1 cellular context compared by ENCODE assay signal in the genomic region with DNA sequence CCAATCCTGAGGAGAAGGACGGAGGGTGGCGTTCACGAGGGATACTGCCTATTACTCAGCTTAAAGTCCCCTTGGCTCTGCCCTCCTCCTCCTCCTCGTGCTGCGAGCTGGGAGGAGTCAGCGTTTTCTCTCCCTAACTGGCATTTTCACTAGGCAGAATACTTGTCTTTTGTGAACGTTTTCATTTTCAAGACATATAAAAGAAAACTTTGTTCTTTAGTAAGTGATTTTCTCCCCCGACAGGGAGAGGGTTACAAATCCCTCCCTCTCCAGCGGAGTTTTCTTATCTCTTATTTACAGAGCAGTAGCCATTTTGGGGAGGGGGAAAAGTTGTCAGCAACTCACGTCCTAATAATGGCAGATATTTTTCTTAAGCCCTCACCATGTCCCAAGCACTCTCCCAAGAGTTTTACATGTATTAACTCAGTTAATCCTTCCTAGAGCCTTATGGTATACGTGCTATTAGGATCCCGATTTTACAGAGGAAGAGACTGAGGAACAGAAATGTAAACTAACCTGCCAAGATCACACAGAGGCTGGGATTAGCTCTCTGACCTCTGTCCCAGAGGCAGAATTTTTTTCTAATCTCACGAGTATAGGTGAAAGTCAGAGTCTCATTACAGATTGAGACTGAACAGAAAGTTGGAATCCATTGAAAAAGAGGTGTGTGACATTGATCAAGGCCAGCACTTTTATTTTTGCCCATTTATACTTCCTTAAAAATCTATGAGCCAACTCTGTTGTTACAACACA.
TF ChIP-seq lines count a peak whose summit lies in the region.

No MANE protein-coding gene starts in this region.

TF ChIP-seq in K562, 482 proteins besides CTCF, POLR2A, EP300 and RAD21 (continued from another document and continues in another):
- TF ChIP-seq, protein P1, sequence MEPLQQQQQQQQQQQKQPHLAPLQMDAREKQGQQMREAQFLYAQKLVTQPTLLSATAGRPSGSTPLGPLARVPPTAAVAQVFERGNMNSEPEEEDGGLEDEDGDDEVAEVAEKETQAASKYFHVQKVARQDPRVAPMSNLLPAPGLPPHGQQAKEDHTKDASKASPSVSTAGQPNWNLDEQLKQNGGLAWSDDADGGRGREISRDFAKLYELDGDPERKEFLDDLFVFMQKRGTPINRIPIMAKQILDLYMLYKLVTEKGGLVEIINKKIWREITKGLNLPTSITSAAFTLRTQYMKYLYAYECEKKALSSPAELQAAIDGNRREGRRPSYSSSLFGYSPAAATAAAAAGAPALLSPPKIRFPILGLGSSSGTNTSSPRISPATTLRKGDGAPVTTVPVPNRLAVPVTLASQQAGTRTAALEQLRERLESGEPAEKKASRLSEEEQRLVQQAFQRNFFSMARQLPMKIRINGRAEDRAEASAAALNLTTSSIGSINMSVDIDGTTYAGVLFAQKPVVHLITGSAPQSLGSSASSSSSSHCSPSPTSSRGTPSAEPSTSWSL (CRISPR knock-in tag; IDR thresholded peaks at IDR 0.05; ENCODE audit: borderline replicate concordance) = no peak
- TF ChIP-seq, protein P2, sequence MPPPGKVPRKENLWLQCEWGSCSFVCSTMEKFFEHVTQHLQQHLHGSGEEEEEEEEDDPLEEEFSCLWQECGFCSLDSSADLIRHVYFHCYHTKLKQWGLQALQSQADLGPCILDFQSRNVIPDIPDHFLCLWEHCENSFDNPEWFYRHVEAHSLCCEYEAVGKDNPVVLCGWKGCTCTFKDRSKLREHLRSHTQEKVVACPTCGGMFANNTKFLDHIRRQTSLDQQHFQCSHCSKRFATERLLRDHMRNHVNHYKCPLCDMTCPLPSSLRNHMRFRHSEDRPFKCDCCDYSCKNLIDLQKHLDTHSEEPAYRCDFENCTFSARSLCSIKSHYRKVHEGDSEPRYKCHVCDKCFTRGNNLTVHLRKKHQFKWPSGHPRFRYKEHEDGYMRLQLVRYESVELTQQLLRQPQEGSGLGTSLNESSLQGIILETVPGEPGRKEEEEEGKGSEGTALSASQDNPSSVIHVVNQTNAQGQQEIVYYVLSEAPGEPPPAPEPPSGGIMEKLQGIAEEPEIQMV (tag; conservative IDR thresholded peaks at IDR 0.05; ENCODE audit: low read depth) = 0 out of 2 replicates have a peak, but pooled peaks have one; percentile 19
- TF ChIP-seq ZNF316 (IDR thresholded peaks at IDR 0.05) (peak; percentile 94), MBD2 (IDR thresholded peaks at IDR 0.05; ENCODE audit: borderline replicate concordance, low read depth) (0 out of 2 replicates have a peak, but pooled peaks have one; percentile 58), ZNF707 (CRISPR knock-in tag; conservative IDR thresholded peaks at IDR 0.05) (no peak), PHF20 (IDR thresholded peaks at IDR 0.05; ENCODE audit: partially characterized antibody) (no peak), SMARCA4 (IDR thresholded peaks at IDR 0.05) (peak; percentile 81), TBP (optimal IDR thresholded peaks at IDR 0.05; ENCODE audit: low read depth, low read length) (peak; percentile 56), POLR3G (IDR thresholded peaks at IDR 0.05; ENCODE audit: extremely low read depth, insufficient read length, insufficient replicate concordance) (no peak), SOX6 (IDR thresholded peaks at IDR 0.05) (0 out of 2 replicates have a peak, but pooled peaks have one; percentile 5), TEAD4 (IDR thresholded peaks at IDR 0.05; ENCODE audit: low read length) (peak; percentile 55), TEAD4 (CRISPR knock-in tag; IDR thresholded peaks at IDR 0.05; ENCODE audit: borderline replicate concordance) (no peak), BDP1 (IDR thresholded peaks at IDR 0.05; ENCODE audit: insufficient read depth, insufficient read length) (no peak), PHF21A (IDR thresholded peaks at IDR 0.05; ENCODE audit: borderline replicate concordance, low read depth) (0 out of 2 replicates have a peak, but pooled peaks have one; percentile 11), HDAC8 (tag; IDR thresholded peaks at IDR 0.05) (peak; percentile 71; the same call in 1 of the 2 replicates), TAF9B (IDR thresholded peaks at IDR 0.05; ENCODE audit: partially characterized antibody) (peak; percentile 48), CEBPB (tag; IDR thresholded peaks at IDR 0.05) (no peak), LARP7 (IDR thresholded peaks at IDR 0.05) (no peak), DPF2 (IDR thresholded peaks at IDR 0.05) (peak; percentile 85), NBN (IDR thresholded peaks at IDR 0.05; ENCODE audit: low read depth) (0 out of 2 replicates have a peak, but pooled peaks have one; percentile 44), CBFA2T2 (conservative IDR thresholded peaks at IDR 0.05) (peak; percentile 6; the same call in 1 of the 2 replicates), BRD4 (IDR thresholded peaks at IDR 0.05) (peak; percentile 83), STAG1 (CRISPR knock-in tag; IDR thresholded peaks at IDR 0.05; ENCODE audit: borderline replicate concordance) (no peak), ZNF146 (CRISPR knock-in tag; IDR thresholded peaks at IDR 0.05; ENCODE audit: unreplicated experiment) (no peak), CXXC5 (CRISPR knock-in tag; IDR thresholded peaks at IDR 0.05) (peak; percentile 79), NCOA2 (IDR thresholded peaks at IDR 0.05; ENCODE audit: partially characterized antibody in 2 of 2) (no peak), EHMT2 (IDR thresholded peaks at IDR 0.05) (no peak), MEF2A (IDR thresholded peaks at IDR 0.05; ENCODE audit: control insufficient read depth, low read depth, low read length) (no peak), CEBPG (CRISPR knock-in tag; IDR thresholded peaks at IDR 0.05) (no peak), CEBPG (tag; conservative IDR thresholded peaks at IDR 0.05 in 1 of 2, IDR thresholded peaks at IDR 0.05 in 1 of 2) (peak in 1 of 2 experiments; percentile 26; a peak in 1 of 4 replicates), POLR2G (IDR thresholded peaks at IDR 0.05; ENCODE audit: low read depth, low read length) (peak; percentile 21; the same call in 1 of the 2 replicates), SRSF3 (IDR thresholded peaks at IDR 0.05; ENCODE audit: insufficient read depth, low read length) (no peak), POU5F1 (IDR thresholded peaks at IDR 0.05; ENCODE audit: borderline replicate concordance, low read depth, low read length, partially characterized antibody) (no peak), SRSF9 (IDR thresholded peaks at IDR 0.05; ENCODE audit: borderline replicate concordance, low read depth, low read length) (no peak), ZNF76 (CRISPR knock-in tag; IDR thresholded peaks at IDR 0.05; ENCODE audit: borderline replicate concordance) (0 out of 2 replicates have a peak, but pooled peaks have one; percentile 31), PYGO2 (tag; IDR thresholded peaks at IDR 0.05) (0 out of 2 replicates have a peak, but pooled peaks have one; percentile 18), BCL6 (CRISPR knock-in tag; IDR thresholded peaks at IDR 0.05) (0 out of 2 replicates have a peak, but pooled peaks have one; percentile 6), ZKSCAN8 (CRISPR knock-in tag; IDR thresholded peaks at IDR 0.05) (peak; percentile 57; the same call in 1 of the 2 replicates), ZFP36 (IDR thresholded peaks at IDR 0.05; ENCODE audit: low read depth, low read length, partially characterized antibody) (no peak), HDAC3 (IDR thresholded peaks at IDR 0.05; ENCODE audit: borderline replicate concordance, partially characterized antibody) (peak; percentile 47), MTA1 (IDR thresholded peaks at IDR 0.05; ENCODE audit: borderline replicate concordance) (0 out of 2 replicates have a peak, but pooled peaks have one; percentile 48), ZNF311 (CRISPR knock-in tag; IDR thresholded peaks at IDR 0.05) (0 out of 2 replicates have a peak, but pooled peaks have one; percentile 43), ERF (CRISPR knock-in tag; IDR thresholded peaks at IDR 0.05) (no peak), SMC3 (conservative IDR thresholded peaks at IDR 0.05; ENCODE audit: insufficient read depth, low read depth, low read length) (no peak), ZNF347 (CRISPR knock-in tag; IDR thresholded peaks at IDR 0.05; ENCODE audit: low read depth) (no peak), SP2 (IDR thresholded peaks at IDR 0.05; ENCODE audit: extremely low read depth, low read depth, low read length, poor library complexity, severe bottlenecking) (no peak)
- TF ChIP-seq, protein P3, sequence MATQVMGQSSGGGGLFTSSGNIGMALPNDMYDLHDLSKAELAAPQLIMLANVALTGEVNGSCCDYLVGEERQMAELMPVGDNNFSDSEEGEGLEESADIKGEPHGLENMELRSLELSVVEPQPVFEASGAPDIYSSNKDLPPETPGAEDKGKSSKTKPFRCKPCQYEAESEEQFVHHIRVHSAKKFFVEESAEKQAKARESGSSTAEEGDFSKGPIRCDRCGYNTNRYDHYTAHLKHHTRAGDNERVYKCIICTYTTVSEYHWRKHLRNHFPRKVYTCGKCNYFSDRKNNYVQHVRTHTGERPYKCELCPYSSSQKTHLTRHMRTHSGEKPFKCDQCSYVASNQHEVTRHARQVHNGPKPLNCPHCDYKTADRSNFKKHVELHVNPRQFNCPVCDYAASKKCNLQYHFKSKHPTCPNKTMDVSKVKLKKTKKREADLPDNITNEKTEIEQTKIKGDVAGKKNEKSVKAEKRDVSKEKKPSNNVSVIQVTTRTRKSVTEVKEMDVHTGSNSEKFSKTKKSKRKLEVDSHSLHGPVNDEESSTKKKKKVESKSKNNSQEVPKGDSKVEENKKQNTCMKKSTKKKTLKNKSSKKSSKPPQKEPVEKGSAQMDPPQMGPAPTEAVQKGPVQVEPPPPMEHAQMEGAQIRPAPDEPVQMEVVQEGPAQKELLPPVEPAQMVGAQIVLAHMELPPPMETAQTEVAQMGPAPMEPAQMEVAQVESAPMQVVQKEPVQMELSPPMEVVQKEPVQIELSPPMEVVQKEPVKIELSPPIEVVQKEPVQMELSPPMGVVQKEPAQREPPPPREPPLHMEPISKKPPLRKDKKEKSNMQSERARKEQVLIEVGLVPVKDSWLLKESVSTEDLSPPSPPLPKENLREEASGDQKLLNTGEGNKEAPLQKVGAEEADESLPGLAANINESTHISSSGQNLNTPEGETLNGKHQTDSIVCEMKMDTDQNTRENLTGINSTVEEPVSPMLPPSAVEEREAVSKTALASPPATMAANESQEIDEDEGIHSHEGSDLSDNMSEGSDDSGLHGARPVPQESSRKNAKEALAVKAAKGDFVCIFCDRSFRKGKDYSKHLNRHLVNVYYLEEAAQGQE (CRISPR knock-in tag; IDR thresholded peaks at IDR 0.05; ENCODE audit: low read depth) = no peak
- TF ChIP-seq, protein P4, sequence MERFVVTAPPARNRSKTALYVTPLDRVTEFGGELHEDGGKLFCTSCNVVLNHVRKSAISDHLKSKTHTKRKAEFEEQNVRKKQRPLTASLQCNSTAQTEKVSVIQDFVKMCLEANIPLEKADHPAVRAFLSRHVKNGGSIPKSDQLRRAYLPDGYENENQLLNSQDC (CRISPR knock-in tag; IDR thresholded peaks at IDR 0.05) = peak; percentile 12; the same call in 1 of the 2 replicates
- TF ChIP-seq, protein P5, sequence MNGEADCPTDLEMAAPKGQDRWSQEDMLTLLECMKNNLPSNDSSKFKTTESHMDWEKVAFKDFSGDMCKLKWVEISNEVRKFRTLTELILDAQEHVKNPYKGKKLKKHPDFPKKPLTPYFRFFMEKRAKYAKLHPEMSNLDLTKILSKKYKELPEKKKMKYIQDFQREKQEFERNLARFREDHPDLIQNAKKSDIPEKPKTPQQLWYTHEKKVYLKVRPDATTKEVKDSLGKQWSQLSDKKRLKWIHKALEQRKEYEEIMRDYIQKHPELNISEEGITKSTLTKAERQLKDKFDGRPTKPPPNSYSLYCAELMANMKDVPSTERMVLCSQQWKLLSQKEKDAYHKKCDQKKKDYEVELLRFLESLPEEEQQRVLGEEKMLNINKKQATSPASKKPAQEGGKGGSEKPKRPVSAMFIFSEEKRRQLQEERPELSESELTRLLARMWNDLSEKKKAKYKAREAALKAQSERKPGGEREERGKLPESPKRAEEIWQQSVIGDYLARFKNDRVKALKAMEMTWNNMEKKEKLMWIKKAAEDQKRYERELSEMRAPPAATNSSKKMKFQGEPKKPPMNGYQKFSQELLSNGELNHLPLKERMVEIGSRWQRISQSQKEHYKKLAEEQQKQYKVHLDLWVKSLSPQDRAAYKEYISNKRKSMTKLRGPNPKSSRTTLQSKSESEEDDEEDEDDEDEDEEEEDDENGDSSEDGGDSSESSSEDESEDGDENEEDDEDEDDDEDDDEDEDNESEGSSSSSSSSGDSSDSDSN (IDR thresholded peaks at IDR 0.05; ENCODE audit: borderline replicate concordance in 1 of 2, low read depth in 2 of 2, low read length in 2 of 2) = 0 out of 4 replicates have a peak, but pooled peaks of 1 of the 2 experiments have one; percentile 35
- TF ChIP-seq, protein P6, sequence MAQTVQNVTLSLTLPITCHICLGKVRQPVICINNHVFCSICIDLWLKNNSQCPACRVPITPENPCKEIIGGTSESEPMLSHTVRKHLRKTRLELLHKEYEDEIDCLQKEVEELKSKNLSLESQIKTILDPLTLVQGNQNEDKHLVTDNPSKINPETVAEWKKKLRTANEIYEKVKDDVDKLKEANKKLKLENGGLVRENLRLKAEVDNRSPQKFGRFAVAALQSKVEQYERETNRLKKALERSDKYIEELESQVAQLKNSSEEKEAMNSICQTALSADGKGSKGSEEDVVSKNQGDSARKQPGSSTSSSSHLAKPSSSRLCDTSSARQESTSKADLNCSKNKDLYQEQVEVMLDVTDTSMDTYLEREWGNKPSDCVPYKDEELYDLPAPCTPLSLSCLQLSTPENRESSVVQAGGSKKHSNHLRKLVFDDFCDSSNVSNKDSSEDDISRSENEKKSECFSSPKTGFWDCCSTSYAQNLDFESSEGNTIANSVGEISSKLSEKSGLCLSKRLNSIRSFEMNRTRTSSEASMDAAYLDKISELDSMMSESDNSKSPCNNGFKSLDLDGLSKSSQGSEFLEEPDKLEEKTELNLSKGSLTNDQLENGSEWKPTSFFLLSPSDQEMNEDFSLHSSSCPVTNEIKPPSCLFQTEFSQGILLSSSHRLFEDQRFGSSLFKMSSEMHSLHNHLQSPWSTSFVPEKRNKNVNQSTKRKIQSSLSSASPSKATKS (CRISPR knock-in tag; IDR thresholded peaks at IDR 0.05) = 0 out of 2 replicates have a peak, but pooled peaks have one; percentile 13
- TF ChIP-seq, protein P7, sequence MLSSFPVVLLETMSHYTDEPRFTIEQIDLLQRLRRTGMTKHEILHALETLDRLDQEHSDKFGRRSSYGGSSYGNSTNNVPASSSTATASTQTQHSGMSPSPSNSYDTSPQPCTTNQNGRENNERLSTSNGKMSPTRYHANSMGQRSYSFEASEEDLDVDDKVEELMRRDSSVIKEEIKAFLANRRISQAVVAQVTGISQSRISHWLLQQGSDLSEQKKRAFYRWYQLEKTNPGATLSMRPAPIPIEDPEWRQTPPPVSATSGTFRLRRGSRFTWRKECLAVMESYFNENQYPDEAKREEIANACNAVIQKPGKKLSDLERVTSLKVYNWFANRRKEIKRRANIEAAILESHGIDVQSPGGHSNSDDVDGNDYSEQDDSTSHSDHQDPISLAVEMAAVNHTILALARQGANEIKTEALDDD (IDR thresholded peaks at IDR 0.05) = peak; percentile 44
- TF ChIP-seq, protein P8, sequence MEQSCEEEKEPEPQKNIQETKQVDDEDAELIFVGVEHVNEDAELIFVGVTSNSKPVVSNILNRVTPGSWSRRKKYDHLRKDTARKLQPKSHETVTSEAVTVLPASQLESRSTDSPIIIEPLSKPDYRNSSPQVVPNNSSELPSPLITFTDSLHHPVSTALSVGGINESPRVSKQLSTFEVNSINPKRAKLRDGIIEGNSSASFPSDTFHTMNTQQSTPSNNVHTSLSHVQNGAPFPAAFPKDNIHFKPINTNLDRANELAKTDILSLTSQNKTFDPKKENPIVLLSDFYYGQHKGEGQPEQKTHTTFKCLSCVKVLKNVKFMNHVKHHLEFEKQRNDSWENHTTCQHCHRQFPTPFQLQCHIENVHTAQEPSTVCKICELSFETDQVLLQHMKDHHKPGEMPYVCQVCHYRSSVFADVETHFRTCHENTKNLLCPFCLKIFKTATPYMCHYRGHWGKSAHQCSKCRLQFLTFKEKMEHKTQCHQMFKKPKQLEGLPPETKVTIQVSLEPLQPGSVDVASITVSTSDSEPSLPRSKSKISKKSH (CRISPR knock-in tag; IDR thresholded peaks at IDR 0.05) = no peak
